In the genomic region with DNA sequence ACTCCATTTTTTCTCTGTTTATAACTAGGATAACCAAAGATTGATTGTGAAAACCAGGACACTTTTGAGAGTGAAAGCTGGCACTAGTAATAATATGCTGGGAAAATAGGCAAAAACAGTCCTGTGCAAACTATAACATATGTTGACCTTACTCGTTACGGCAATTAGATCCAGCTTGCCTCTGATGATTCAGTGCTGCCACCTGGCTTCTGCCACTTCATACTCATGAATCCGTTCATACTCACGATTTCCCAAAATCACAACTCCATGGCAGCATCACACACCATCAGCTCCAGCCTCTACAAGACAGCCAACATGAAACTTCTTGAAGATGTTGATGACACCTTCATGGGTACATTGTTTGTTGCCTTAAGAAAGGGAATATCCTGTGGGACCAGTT, we compare ENCODE assay signal across 12 cellular contexts. TPM values are rescaled to one million over a fixed set of nuclear protein-coding genes. Genes with fewer than 3 reads are reported as not detected.
DNase-seq lines count a peak whose midpoint lies in the region; ATAC-seq and TF ChIP-seq lines count a peak whose summit lies in the region.
"Had no signal": no experiment of that assay in that cellular context is flagged by ENCODE, and none has a peak within 500 bp of the region (broad histone marks: within the 10 kb centered on the region; RNA-seq: fewer than 3 reads in every experiment).

No MANE protein-coding gene starts in this region.

- CTCF ChIA-PET in HCT116 (lab: Charles Lee), result interaction anchor here (1.5 kb wide), 1 partner anchor 59 kb away, joined by 4 read pairs; no protein-coding TSS in a partner anchor

- no peaks in the 10 kb centered on the region for H4K20me1 ChIP-seq in HCT116 (ENCODE audit: insufficient read depth)
- no peaks in the 10 kb centered on the region for H4K20me1 ChIP-seq in OCI-LY3 (ENCODE audit: insufficient read depth, low read length)

- H3K36me3 ChIP-seq in HCT116 (ENCODE audit: control insufficient read depth in 1 of 2, insufficient read depth in 2 of 2, low read length in 2 of 2) (no peaks in the 10 kb centered on the region), OCI-LY3 (replicated peaks; ENCODE audit: low read depth, low read length) (no peaks in the 10 kb centered on the region)
- H3K36me3 ChIP-seq: tibial nerve had no signal

- H3K27ac ChIP-seq in HCT116 (ENCODE audit: low read depth, low read length) (no peak overlapping the region), OCI-LY3 (ENCODE audit: low read length) (no peak overlapping the region)
- H3K27ac ChIP-seq: tibial nerve had no signal

- H2AFZ ChIP-seq in HCT116 (ENCODE audit: low read depth, low read length, poor library complexity, severe bottlenecking) (no peak overlapping the region), OCI-LY3 (ENCODE audit: low read depth, low read length) (no peak overlapping the region)

- intact Hi-C loops in HCT116 (cut with micrococcal nuclease), result no loop called here

- no peaks in the 10 kb centered on the region for H3K9me3 ChIP-seq in HCT116 (ENCODE audit: control insufficient read depth in 1 of 2, insufficient read depth in 1 of 2, low read depth in 1 of 2, low read length in 2 of 2)
- no peaks in the 10 kb centered on the region for H3K9me3 ChIP-seq in OCI-LY3 (ENCODE audit: insufficient read depth, low read length)
- H3K9me3 ChIP-seq: tibial nerve had no signal

- peak; percentile 33 to 51 (median 47); a peak in 5 of 6 replicates for TF ChIP-seq CTCF in HCT116 (IDR thresholded peaks at IDR 0.05 in 2 of 3, conservative IDR thresholded peaks at IDR 0.05 in 1 of 3; ENCODE audit: borderline replicate concordance in 1 of 3, insufficient read depth in 1 of 3, low read depth in 2 of 3, low read length in 2 of 3)
- peak; percentile 52 for TF ChIP-seq CTCF in OCI-LY3 (IDR thresholded peaks at IDR 0.05; ENCODE audit: low read depth, low read length)
- peak; percentile 5 for TF ChIP-seq CTCF in fibroblast of pulmonary artery (IDR thresholded peaks at IDR 0.05; ENCODE audit: low read length, missing control alignments)

- H3K4me1 ChIP-seq in HCT116 (ENCODE audit: control insufficient read depth in 1 of 2, insufficient read depth in 2 of 2, low read length in 2 of 2) (no peaks in the 10 kb centered on the region), OCI-LY3 (ENCODE audit: low read length) (no peaks in the 10 kb centered on the region)
- H3K4me1 ChIP-seq: tibial nerve had no signal

- no peak overlapping the region for H3K4me2 ChIP-seq in HCT116 (ENCODE audit: low read length)
- H3K4me2 ChIP-seq in OCI-LY3 (ENCODE audit: low read length), result no peak overlapping the region

- DNase-seq in ACHN, result peak; percentile 54
- DNase-seq in HCT116 (ENCODE audit: low read depth, low spot score), result peak; percentile 15
- DNase-seq in fibroblast of pulmonary artery (ENCODE audit: low read depth), result no peak
- DNase-seq in GF-D8 (lab: John Stamatoyannopoulos, UW), result no peak
- no peak for DNase-seq in stimulated activated CD4-positive, alpha-beta T cell treated with anti-CD3 and anti-CD28 coated beads, Interleukin-2, amount 100 ng/mL, for 48 hours
- DNase-seq: activated CD4-positive, alpha-beta T cell treated with anti-CD3 and anti-CD28 coated beads, Interleukin-2, amount 50 U/mL, for 1 hour; stimulated activated CD4-positive, alpha-beta T cell treated with anti-CD3 and anti-CD28 coated beads, Interleukin-12 subunit alpha, Interleukin-12 subunit beta, amount 100 ng/mL, for 4 hours had no signal

- peak; percentile 48 for TF ChIP-seq RAD21 in HCT116 (IDR thresholded peaks at IDR 0.05; ENCODE audit: low read depth)

- H3K79me2 ChIP-seq in HCT116 (ENCODE audit: insufficient read depth, low read length) (no peaks in the 10 kb centered on the region), OCI-LY3 (ENCODE audit: low read length) (no peaks in the 10 kb centered on the region)

- H3K27me3 ChIP-seq in HCT116 (ENCODE audit: insufficient read depth, low read length), result peaks cover 63% of the 10 kb centered on the region
- H3K27me3 ChIP-seq in OCI-LY3 (ENCODE audit: low read depth, low read length), result peaks cover 5% of the 10 kb centered on the region; the same call in 1 of the 2 replicates
- H3K27me3 ChIP-seq: tibial nerve had no signal

- RAD21 ChIA-PET in HCT116 (lab: Charles Lee; ENCODE audit: low non-redundant PET in 1 of 2, low total read pairs in 2 of 2, uncharacterized antibody in 2 of 2, unreplicated experiment in 2 of 2), result interaction anchor here in 1 of 2 experiments (0.8 kb wide), 1 partner anchor 59 kb away, joined by 5 read pairs; no protein-coding TSS in a partner anchor

- H3K9me2 ChIP-seq in HCT116 (ENCODE audit: insufficient read depth), result no peaks in the 10 kb centered on the region

- BruUV-seq in HCT116 (replicated peaks; lab: Mats Ljungman, UMichigan), result no TSS peak

- H3K9ac ChIP-seq in HCT116 (ENCODE audit: low read length) (no peak overlapping the region), OCI-LY3 (ENCODE audit: low read length) (no peak overlapping the region)

- POLR2A ChIA-PET in HCT116 (lab: Charles Lee), result no interaction called here

- ATAC-seq in HCT116 (peak; percentile 59), GM19395 (IDR thresholded peaks at IDR 0.05; ENCODE audit: unreplicated experiment) (no peak), HG02884 (IDR thresholded peaks at IDR 0.05; ENCODE audit: unreplicated experiment) (no peak)

- H3K4me3 ChIP-seq in HCT116 (replicated peaks in 1 of 2; ENCODE audit: low read depth in 1 of 2, low read length in 2 of 2), result no peak overlapping the region
- H3K4me3 ChIP-seq in OCI-LY3 (ENCODE audit: low read length), result no peak overlapping the region
- H3K4me3 ChIP-seq in fibroblast of pulmonary artery (replicated peaks; ENCODE audit: low read depth, low read length), result no peak overlapping the region
- H3K4me3 ChIP-seq: lung, tibial nerve had no signal

- TF ChIP-seq POLR2A in HCT116 (IDR thresholded peaks at IDR 0.05; ENCODE audit: borderline replicate concordance, extremely low read depth, insufficient read depth, insufficient read length), result no peak

- in situ Hi-C loops in ACHN (cut with HindIII; ENCODE audit: low pct_ligation_motif_present, low pct_unique_long_range_greater_than_20kb, low sequenced_read_pairs), result no loop called here

TF ChIP-seq in HCT116, 20 proteins besides CTCF, POLR2A, EP300 and RAD21 (continues in another document):
- TF ChIP-seq, protein P1, sequence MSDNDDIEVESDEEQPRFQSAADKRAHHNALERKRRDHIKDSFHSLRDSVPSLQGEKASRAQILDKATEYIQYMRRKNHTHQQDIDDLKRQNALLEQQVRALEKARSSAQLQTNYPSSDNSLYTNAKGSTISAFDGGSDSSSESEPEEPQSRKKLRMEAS (IDR thresholded peaks at IDR 0.05), result no peak
- TF ChIP-seq ZBTB33 (IDR thresholded peaks at IDR 0.05; ENCODE audit: extremely low read depth, insufficient replicate concordance, low read length), result no peak
- TF ChIP-seq CBX3 (IDR thresholded peaks at IDR 0.05; ENCODE audit: low read depth), result no peak
- TF ChIP-seq POLR2AphosphoS5 (IDR thresholded peaks at IDR 0.05; ENCODE audit: low read depth, low read length), result no peak
- no peak for TF ChIP-seq SIN3A (IDR thresholded peaks at IDR 0.05; ENCODE audit: low read depth)
- no peak for TF ChIP-seq FOSL1 (IDR thresholded peaks at IDR 0.05; ENCODE audit: low read depth)
- no peak for TF ChIP-seq EGR1 (IDR thresholded peaks at IDR 0.05; ENCODE audit: low read depth)
- TF ChIP-seq CEBPB (IDR thresholded peaks at IDR 0.05; ENCODE audit: low read depth), result no peak
- TF ChIP-seq YY1 (IDR thresholded peaks at IDR 0.05; ENCODE audit: extremely low read depth, insufficient replicate concordance, low read depth, low read length), result no peak
- no peak for TF ChIP-seq JUND (IDR thresholded peaks at IDR 0.05)
- TF ChIP-seq EZH2phosphoT487 (IDR thresholded peaks at IDR 0.05; ENCODE audit: borderline replicate concordance), result no peak
- TF ChIP-seq, protein P2, sequence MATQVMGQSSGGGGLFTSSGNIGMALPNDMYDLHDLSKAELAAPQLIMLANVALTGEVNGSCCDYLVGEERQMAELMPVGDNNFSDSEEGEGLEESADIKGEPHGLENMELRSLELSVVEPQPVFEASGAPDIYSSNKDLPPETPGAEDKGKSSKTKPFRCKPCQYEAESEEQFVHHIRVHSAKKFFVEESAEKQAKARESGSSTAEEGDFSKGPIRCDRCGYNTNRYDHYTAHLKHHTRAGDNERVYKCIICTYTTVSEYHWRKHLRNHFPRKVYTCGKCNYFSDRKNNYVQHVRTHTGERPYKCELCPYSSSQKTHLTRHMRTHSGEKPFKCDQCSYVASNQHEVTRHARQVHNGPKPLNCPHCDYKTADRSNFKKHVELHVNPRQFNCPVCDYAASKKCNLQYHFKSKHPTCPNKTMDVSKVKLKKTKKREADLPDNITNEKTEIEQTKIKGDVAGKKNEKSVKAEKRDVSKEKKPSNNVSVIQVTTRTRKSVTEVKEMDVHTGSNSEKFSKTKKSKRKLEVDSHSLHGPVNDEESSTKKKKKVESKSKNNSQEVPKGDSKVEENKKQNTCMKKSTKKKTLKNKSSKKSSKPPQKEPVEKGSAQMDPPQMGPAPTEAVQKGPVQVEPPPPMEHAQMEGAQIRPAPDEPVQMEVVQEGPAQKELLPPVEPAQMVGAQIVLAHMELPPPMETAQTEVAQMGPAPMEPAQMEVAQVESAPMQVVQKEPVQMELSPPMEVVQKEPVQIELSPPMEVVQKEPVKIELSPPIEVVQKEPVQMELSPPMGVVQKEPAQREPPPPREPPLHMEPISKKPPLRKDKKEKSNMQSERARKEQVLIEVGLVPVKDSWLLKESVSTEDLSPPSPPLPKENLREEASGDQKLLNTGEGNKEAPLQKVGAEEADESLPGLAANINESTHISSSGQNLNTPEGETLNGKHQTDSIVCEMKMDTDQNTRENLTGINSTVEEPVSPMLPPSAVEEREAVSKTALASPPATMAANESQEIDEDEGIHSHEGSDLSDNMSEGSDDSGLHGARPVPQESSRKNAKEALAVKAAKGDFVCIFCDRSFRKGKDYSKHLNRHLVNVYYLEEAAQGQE (IDR thresholded peaks at IDR 0.05; ENCODE audit: low read depth), result no peak

RNA-seq across cellular contexts. Expression of gene CAND1, which starts 49.1 kb away (rescaled TPM):
- total RNA-seq in HCT116 (2021; ENCODE audit: unreplicated experiment), result 155 TPM
- polyA plus RNA-seq in HCT116 (2012), result 41.0 and 45.3 TPM in 2 replicates

Comparison
In these comparisons a context has a peak if more than half of its experiments do, and no peak if none do; other contexts are left out.
1. DNase-seq: peak in ACHN (single experiment) and HCT116 (single experiment); none in fibroblast of pulmonary artery (single experiment), GF-D8 (single experiment) and stimulated activated CD4-positive, alpha-beta T cell treated with anti-CD3 and anti-CD28 coated beads, Interleukin-2, amount 100 ng/mL, for 48 hours (0 of 2).
2. Peak in every context shown above with its lines, with median percentiles within 50 percentile points of each other: CTCF ChIP-seq.